ENCODE assay signal across 18 cellular contexts in genomic region chr19:4149518-4150288, GRCh38. TPM values are rescaled to one million over a fixed set of nuclear protein-coding genes. Genes with fewer than 3 reads are reported as not detected.
DNase-seq lines count a peak whose midpoint lies in the region; ATAC-seq and TF ChIP-seq lines count a peak whose summit lies in the region.
"Had no signal": no experiment of that assay in that cellular context is flagged by ENCODE, and none has a peak within 500 bp of the region (broad histone marks: within the 10 kb centered on the region; RNA-seq: fewer than 3 reads in every experiment).

No MANE protein-coding gene starts in this region.

- peak overlapping the region; percentile 62 to 73 for H3K27ac ChIP-seq in prostate gland
- H3K27ac ChIP-seq in CD4-positive, alpha-beta T cell (ENCODE audit: low read depth, low read length): no peak overlapping the region
- H3K27ac ChIP-seq: cardiac muscle cell, dorsolateral prefrontal cortex, gastrocnemius medialis, right atrium auricular region, tibial artery had no signal

- no peak overlapping the region for H3K4me3 ChIP-seq in prostate gland
- H3K4me3 ChIP-seq: cardiac muscle cell, dorsolateral prefrontal cortex, gastrocnemius medialis, right atrium auricular region, tibial artery had no signal

- H3K27me3 ChIP-seq in prostate gland (replicated peaks; ENCODE audit: insufficient read depth): no peaks in the 10 kb centered on the region
- H3K27me3 ChIP-seq in CD4-positive, alpha-beta T cell (ENCODE audit: control insufficient read depth, insufficient read depth, low read length): peaks cover 5% of the 10 kb centered on the region
- H3K27me3 ChIP-seq: right atrium auricular region had no signal

- ATAC-seq in left colon: peak; percentile 61
- no peak for ATAC-seq in CD4-positive, alpha-beta T cell (ENCODE audit: poor library complexity)
- ATAC-seq: gastrocnemius medialis had no signal

- H3K4me1 ChIP-seq in prostate gland (replicated peaks): no peaks in the 10 kb centered on the region
- H3K4me1 ChIP-seq: gastrocnemius medialis, right atrium auricular region, tibial artery had no signal

- DNase-seq in D341Med (ENCODE audit: low spot score): peak; percentile 42
- peak; percentile 43 for DNase-seq in NCI-H510A (lab: John Stamatoyannopoulos, UW)
- DNase-seq in left colon: peak; percentile 64 to 74
- peak; percentile 50 for DNase-seq in prostate gland (ENCODE audit: low spot score)
- no peak for DNase-seq in SIG-M5 (lab: John Stamatoyannopoulos, UW)
- DNase-seq in CD4-positive, alpha-beta T cell: no peak
- no peak for DNase-seq in SHP77 (lab: John Stamatoyannopoulos, UW)
- no peak for DNase-seq in activated naive CD4-positive, alpha-beta T cell treated with Interleukin-2 at 50 U/mL for 16 hours
- DNase-seq: activated CD4-positive, alpha-beta T cell treated with anti-CD3 and anti-CD28 coated beads, Interleukin-2, amount 10 ng/mL, durations not matched to agents 7 days and 5 days; activated CD8-positive, alpha-beta memory T cell treated with anti-CD3 and anti-CD28 coated beads, Interleukin-2, amount 50 U/mL, for 48 hours; activated effector memory CD4-positive, alpha-beta T cell treated with Interleukin-2 at 50 U/mL for 16 hours; dorsolateral prefrontal cortex; gastrocnemius medialis; NCI-H1105 treated with DMSO at 0.1 percent for 48 hours; stimulated activated CD4-positive, alpha-beta T cell treated with anti-CD3 and anti-CD28 coated beads, Interleukin-15, amount 100 ng/mL, for 24 hours; tibial artery had no signal

- intact Hi-C loops in left colon (cut with DNase I, micrococcal nuclease): no loop called here
- intact Hi-C loops in prostate gland (cut with DNase I): loop anchor here (10.0 kb wide), 1 partner anchor 55 kb away; no protein-coding TSS in a partner anchor
- intact Hi-C loops in CD4-positive, alpha-beta T cell (cut with DNase I, micrococcal nuclease): no loop called here

- POLR2A ChIA-PET in CD4-positive, alpha-beta T cell (lab: Charles Lee): no interaction called here

- TF ChIP-seq POLR2A in prostate gland (IDR thresholded peaks at IDR 0.05): no peak

- H3K36me3 ChIP-seq in prostate gland: no peaks in the 10 kb centered on the region
- H3K36me3 ChIP-seq: cardiac muscle cell, gastrocnemius medialis, right atrium auricular region, tibial artery had no signal

- no peak overlapping the region for H3K4me3 Mint-ChIP-seq in CD4-positive, alpha-beta T cell
- H3K4me3 Mint-ChIP-seq: activated CD4-positive, alpha-beta T cell treated with anti-CD3 and anti-CD28 coated beads, Interleukin-2, amount 10 ng/mL, durations not matched to agents 7 days and 5 days had no signal

- WGBS in prostate gland: 45% methylated on average over 17 of the region's 17 CpGs

- H3K9me3 Mint-ChIP-seq in CD4-positive, alpha-beta T cell: no peaks in the 10 kb centered on the region
- H3K9me3 Mint-ChIP-seq: activated CD4-positive, alpha-beta T cell treated with anti-CD3 and anti-CD28 coated beads, Interleukin-2, amount 10 ng/mL, durations not matched to agents 7 days and 5 days had no signal

- peaks cover 13% of the 10 kb centered on the region for H3K27me3 Mint-ChIP-seq in CD4-positive, alpha-beta T cell

- no peaks in the 10 kb centered on the region for H3K4me1 Mint-ChIP-seq in CD4-positive, alpha-beta T cell (ENCODE audit: low read depth)

- H3K9me3 ChIP-seq in prostate gland: no peaks in the 10 kb centered on the region
- H3K9me3 ChIP-seq in CD4-positive, alpha-beta T cell (ENCODE audit: control insufficient read depth, low read length): no peaks in the 10 kb centered on the region
- H3K9me3 ChIP-seq: gastrocnemius medialis, right atrium auricular region, tibial artery had no signal

- no peak overlapping the region for H3K27ac Mint-ChIP-seq in CD4-positive, alpha-beta T cell
- H3K27ac Mint-ChIP-seq: activated CD4-positive, alpha-beta T cell treated with anti-CD3 and anti-CD28 coated beads, Interleukin-2, amount 10 ng/mL, durations not matched to agents 7 days and 5 days had no signal

- CTCF ChIA-PET in CD4-positive, alpha-beta T cell (lab: Charles Lee): no interaction called here

- H3K36me3 Mint-ChIP-seq in CD4-positive, alpha-beta T cell (ENCODE audit: low read depth): no peaks in the 10 kb centered on the region

- no peak for TF ChIP-seq CTCF in prostate gland (IDR thresholded peaks at IDR 0.05)
- TF ChIP-seq CTCF in CD4-positive, alpha-beta T cell (IDR thresholded peaks at IDR 0.05): no peak

RNA-seq across cellular contexts. Expression of gene CREB3L3, which starts 3.7 kb away (rescaled TPM):
- total RNA-seq in left colon (1 to 10 TPM; 6.7 to 7.0 TPM), prostate gland (not detected)
- under 1 TPM in 1 of 2 experiments, not detected in 1; 0.08 TPM for total RNA-seq in CD4-positive, alpha-beta T cell
- total RNA-seq: cardiac muscle cell, right atrium auricular region had no signal

RNA-seq across cellular contexts. Expression of gene MAP2K2, which starts 25.8 kb away (rescaled TPM):
- total RNA-seq in left colon (100 to 1,000 TPM; 208 to 229 TPM), prostate gland (100 to 1,000 TPM; 104 to 145 TPM)
- total RNA-seq in CD4-positive, alpha-beta T cell: 10 to 100 TPM; 72.7 to 77.6 TPM

RNA-seq across cellular contexts. Expression of gene SIRT6, which starts 32.7 kb away (rescaled TPM):
- total RNA-seq in left colon: 100 to 1,000 TPM in 1 of 2 donors, 10 to 100 TPM in 1; 96.1 to 149 TPM
- total RNA-seq in prostate gland: 10 to 100 TPM; 23.5 to 37.3 TPM
- 10 to 100 TPM; 11.2 to 14.2 TPM for total RNA-seq in CD4-positive, alpha-beta T cell

RNA-seq across cellular contexts. Expression of gene ANKRD24, which starts 32.8 kb away (rescaled TPM):
- total RNA-seq in left colon (1 to 10 TPM; 1.0 to 1.1 TPM), prostate gland (10 to 100 TPM in 1 of 2 donors, 1 to 10 TPM in 1; 3.6 to 12.0 TPM)
- under 1 TPM; 0.59 to 0.60 TPM for total RNA-seq in CD4-positive, alpha-beta T cell

Comparison
In these comparisons a context has a peak if more than half of its experiments do, and no peak if none do; other contexts are left out.
1. DNase-seq: peak in D341Med (single experiment), NCI-H510A (single experiment), left colon (2 of 2) and prostate gland (single experiment); none in SIG-M5 (single experiment), CD4-positive, alpha-beta T cell (0 of 10), SHP77 (0 of 2) and activated naive CD4-positive, alpha-beta T cell treated with Interleukin-2 at 50 U/mL for 16 hours (single experiment).
2. RNA of gene CREB3L3, which starts 3.7 kb away (total RNA-seq): 6.7 to 7.0 TPM in left colon; 0.08 TPM in CD4-positive, alpha-beta T cell and not detected in prostate gland; every median in the first group is over 4 times any median in the second.